Comparison of ENCODE assay signal across 8 cellular contexts in genomic region chr20:62808211-62808865, GRCh38. TPM values are rescaled to one million over a fixed set of nuclear protein-coding genes. Genes with fewer than 3 reads are reported as not detected.
DNase-seq lines count a peak whose midpoint lies in the region; ATAC-seq and TF ChIP-seq lines count a peak whose summit lies in the region.

No MANE protein-coding gene starts in this region.

- H4K91ac ChIP-seq in IMR-90 (ENCODE audit: insufficient read depth, low read depth, low read length), result no peak overlapping the region

- H3K27ac ChIP-seq in IMR-90 (ENCODE audit: insufficient read depth, low read length), result no peak overlapping the region
- H3K27ac ChIP-seq in SU-DHL-6 (ENCODE audit: low read depth, low read length), result no peak overlapping the region
- H3K27ac ChIP-seq in smooth muscle cell (ENCODE audit: low read depth), result no peak overlapping the region

- TF ChIP-seq CTCF in Caco-2 (IDR thresholded peaks at IDR 0.05; ENCODE audit: insufficient read depth in 1 of 2, low read depth in 1 of 2, low read length in 1 of 2, severe bottlenecking in 1 of 2, unreplicated experiment in 1 of 2) (peak; percentile 98 to 100), IMR-90 (conservative IDR thresholded peaks at IDR 0.05; ENCODE audit: low read depth, low read length) (peak; percentile 81), SU-DHL-6 (IDR thresholded peaks at IDR 0.05; ENCODE audit: insufficient read depth, low read length, poor library complexity, severe bottlenecking) (peak; percentile 89), smooth muscle cell (IDR thresholded peaks at IDR 0.05; ENCODE audit: borderline replicate concordance, insufficient read depth, poor library complexity, severe bottlenecking) (peak; percentile 96)

- H3K36me3 ChIP-seq in Caco-2 (ENCODE audit: control insufficient read depth, insufficient read depth, low read length) (peaks cover 31% of the 10 kb centered on the region), IMR-90 (ENCODE audit: control insufficient read depth, insufficient read depth, low read length) (peaks cover 44% of the 10 kb centered on the region), SU-DHL-6 (ENCODE audit: low read length) (no peaks in the 10 kb centered on the region), smooth muscle cell (ENCODE audit: low read depth) (no peaks in the 10 kb centered on the region)

- no peaks in the 10 kb centered on the region for H3K9me3 Mint-ChIP-seq in Caco-2 (ENCODE audit: unreplicated experiment)
- no peaks in the 10 kb centered on the region for H3K9me3 Mint-ChIP-seq in activated naive CD8-positive, alpha-beta T cell (ENCODE audit: low read depth)

- H3K27me3 ChIP-seq in Caco-2 (replicated peaks; ENCODE audit: control insufficient read depth, insufficient read depth, low read length) (no peaks in the 10 kb centered on the region), IMR-90 (ENCODE audit: control insufficient read depth, insufficient read depth, low read length) (no peaks in the 10 kb centered on the region), SU-DHL-6 (ENCODE audit: low read length) (no peaks in the 10 kb centered on the region), smooth muscle cell (ENCODE audit: low read depth) (no peaks in the 10 kb centered on the region)

- no peak overlapping the region for H4K5ac ChIP-seq in IMR-90 (ENCODE audit: low read depth, low read length)

- peaks cover 19 to 45% of the 10 kb centered on the region in 2 experiments for H3K79me1 ChIP-seq in IMR-90 (ENCODE audit: low read depth in 1 of 2, low read length in 2 of 2)

- H2AK5ac ChIP-seq in IMR-90 (ENCODE audit: low read depth, low read length), result no peak overlapping the region

- peaks cover 50% of the 10 kb centered on the region for H4K20me1 ChIP-seq in IMR-90 (ENCODE audit: insufficient read depth, low read length)
- H4K20me1 ChIP-seq in SU-DHL-6 (ENCODE audit: low read depth, low read length), result no peaks in the 10 kb centered on the region; the same call in 1 of the 2 replicates
- peaks cover 40% of the 10 kb centered on the region for H4K20me1 ChIP-seq in smooth muscle cell (ENCODE audit: low read depth)

- H3K4me1 Mint-ChIP-seq in Caco-2 (ENCODE audit: low read depth, unreplicated experiment), result peaks cover 12% of the 10 kb centered on the region
- H3K4me1 Mint-ChIP-seq in activated naive CD8-positive, alpha-beta T cell (ENCODE audit: low read depth), result peaks cover 23% of the 10 kb centered on the region

- no peak overlapping the region for H2AK9ac ChIP-seq in IMR-90 (replicated peaks; ENCODE audit: low read depth, low read length, poor library complexity)

- 37% methylated on average over 6 of the region's 21 CpGs; no CpG with 5 or more reads in 1 of the 2 experiments for WGBS in IMR-90 (ENCODE audit: extremely low coverage in 2 of 2, insufficient read length in 1 of 2), 2 experiments
- 47% methylated on average over 21 of the region's 21 CpGs for WGBS in smooth muscle cell (ENCODE audit: low lambda C conversion rate)

- no peak overlapping the region for H2BK5ac ChIP-seq in IMR-90 (ENCODE audit: low read depth, low read length, poor library complexity, severe bottlenecking)

- H3K4me3 ChIP-seq in Caco-2 (ENCODE audit: low read depth, low read length), result no peak overlapping the region
- H3K4me3 ChIP-seq in IMR-90 (ENCODE audit: insufficient read depth, low read depth, low read length), result no peak overlapping the region
- H3K4me3 ChIP-seq in SU-DHL-6 (ENCODE audit: insufficient read depth, low read length, poor library complexity, severe bottlenecking), result no peak overlapping the region
- H3K4me3 ChIP-seq in smooth muscle cell, result no peak overlapping the region

- CTCF ChIA-PET in Caco-2 (lab: Charles Lee) (interaction anchor here (0.6 to 3.1 kb wide), 25 partner anchors 9 to 330 kb away, joined by 3 to 57 read pairs (median 4); partner anchors contain the start of genes COL9A3 and MRGBP), IMR-90 (lab: Yijun Ruan, JAX) (no interaction called here)

- H2BK20ac ChIP-seq in IMR-90 (ENCODE audit: low read depth, low read length), result no peak overlapping the region

- TF ChIP-seq RAD21 in IMR-90 (IDR thresholded peaks at IDR 0.05; ENCODE audit: low read length), result peak; percentile 77

- H2BK15ac ChIP-seq in IMR-90 (ENCODE audit: low read depth, low read length), result no peak overlapping the region

- peaks cover 9% of the 10 kb centered on the region for H3K79me2 ChIP-seq in SU-DHL-6 (ENCODE audit: insufficient read depth, low read length)
- peaks cover 21% of the 10 kb centered on the region for H3K79me2 ChIP-seq in smooth muscle cell (ENCODE audit: low read depth)

- no peak for TF ChIP-seq POLR2A in IMR-90 (IDR thresholded peaks at IDR 0.05; ENCODE audit: low read depth, low read length)

- peak in 1 of 2 experiments; percentile 92 for DNase-seq in Caco-2
- peak; percentile 48 for DNase-seq in IMR-90
- peak; percentile 87 for DNase-seq in cardiac septum (ENCODE audit: low spot score)
- peak; percentile 45 for DNase-seq in smooth muscle cell (lab: John Stamatoyannopoulos, UW; ENCODE audit: unreplicated experiment)

- H3K9me1 ChIP-seq in IMR-90 (ENCODE audit: insufficient read depth, low read length), result no peaks in the 10 kb centered on the region

- H3K9ac ChIP-seq in IMR-90 (ENCODE audit: low read depth, low read length) (no peak overlapping the region), SU-DHL-6 (ENCODE audit: low read length) (no peak overlapping the region), smooth muscle cell (ENCODE audit: low read depth) (no peak overlapping the region)

- BruUV-seq in Caco-2 (replicated peaks; lab: Mats Ljungman, UMichigan) (no TSS peak), IMR-90 (replicated peaks; lab: Mats Ljungman, UMichigan) (no TSS peak)

- no peak overlapping the region for H3K4me3 Mint-ChIP-seq in Caco-2 (ENCODE audit: unreplicated experiment)
- peak overlapping the region; percentile 72 for H3K4me3 Mint-ChIP-seq in activated naive CD8-positive, alpha-beta T cell

- H3K27ac Mint-ChIP-seq in Caco-2 (ENCODE audit: unreplicated experiment), result no peak overlapping the region
- no peak overlapping the region for H3K27ac Mint-ChIP-seq in activated naive CD8-positive, alpha-beta T cell

- in situ Hi-C loops in IMR-90 (cut with MboI; ENCODE audit: low sequenced_read_pairs), result no loop called here

- H3K14ac ChIP-seq in IMR-90 (replicated peaks; ENCODE audit: low read depth, low read length), result no peak overlapping the region

- H2AFZ ChIP-seq in IMR-90 (replicated peaks; ENCODE audit: low read length, poor library complexity) (no peak overlapping the region), SU-DHL-6 (ENCODE audit: low read depth, low read length, severe bottlenecking) (no peak overlapping the region), smooth muscle cell (ENCODE audit: low read depth) (no peak overlapping the region)

- H4K8ac ChIP-seq in IMR-90 (ENCODE audit: low read depth in 2 of 2, low read length in 2 of 2), result no peak overlapping the region

- H3K18ac ChIP-seq in IMR-90 (ENCODE audit: low read depth, low read length), result no peak overlapping the region

- no peak overlapping the region for H2BK120ac ChIP-seq in IMR-90 (ENCODE audit: low read depth, low read length)

- no peak overlapping the region for H3K4me2 ChIP-seq in IMR-90 (ENCODE audit: low read depth, low read length)
- H3K4me2 ChIP-seq in SU-DHL-6 (ENCODE audit: low read depth, low read length, poor library complexity, severe bottlenecking), result no peak overlapping the region
- H3K4me2 ChIP-seq in smooth muscle cell, result no peak overlapping the region

- H3K56ac ChIP-seq in IMR-90 (ENCODE audit: extremely low read depth, insufficient read depth, low read length), result no peak overlapping the region

- H3K9me3 ChIP-seq in Caco-2 (no peaks in the 10 kb centered on the region), IMR-90 (ENCODE audit: control insufficient read depth, insufficient read depth, low read length) (no peaks in the 10 kb centered on the region), SU-DHL-6 (ENCODE audit: insufficient read depth, low read length) (no peaks in the 10 kb centered on the region), smooth muscle cell (replicated peaks; ENCODE audit: low read depth) (no peaks in the 10 kb centered on the region)

- H3K23ac ChIP-seq in IMR-90 (ENCODE audit: low read depth, low read length), result no peak overlapping the region

- H3F3A ChIP-seq in SU-DHL-6 (ENCODE audit: insufficient read depth) (peaks cover 10% of the 10 kb centered on the region), smooth muscle cell (ENCODE audit: low read depth) (peaks cover 7% of the 10 kb centered on the region)

- H3K4ac ChIP-seq in IMR-90 (ENCODE audit: low read depth, low read length), result no peak overlapping the region

- intact Hi-C loops in Caco-2 (cut with micrococcal nuclease; ENCODE audit: unreplicated experiment) (loop anchor here (1.0 to 5.0 kb wide), 3 partner anchors 54 to 140 kb away; partner anchors contain the start of gene TCFL5), IMR-90 (cut with micrococcal nuclease) (loop anchor here (1.0 to 5.0 kb wide), 2 partner anchors 140 to 199 kb away; partner anchors contain the start of gene BHLHE23), cardiac septum (cut with DNase I) (loop anchor here (5.0 kb wide), 1 partner anchor 141 kb away; no protein-coding TSS in a partner anchor)

- H3K27me3 Mint-ChIP-seq in Caco-2 (ENCODE audit: insufficient read depth, unreplicated experiment), result no peaks in the 10 kb centered on the region
- H3K27me3 Mint-ChIP-seq in activated naive CD8-positive, alpha-beta T cell, result no peaks in the 10 kb centered on the region

- dilution Hi-C loops in IMR-90 (cut with HindIII; ENCODE audit: low sequenced_read_pairs, unreplicated experiment), result no loop called here

- peaks cover 70% of the 10 kb centered on the region for H3K36me3 Mint-ChIP-seq in Caco-2 (ENCODE audit: insufficient read depth, unreplicated experiment)
- H3K36me3 Mint-ChIP-seq in activated naive CD8-positive, alpha-beta T cell, result no peaks in the 10 kb centered on the region

- POLR2A ChIA-PET in Caco-2 (lab: Charles Lee), result interaction anchor here (0.7 to 1.0 kb wide), 3 partner anchors 14 to 116 kb away, joined by 4 to 7 read pairs (median 5); partner anchors contain the start of gene TCFL5
- POLR2A ChIA-PET in IMR-90 (lab: Charles Lee; ENCODE audit: unreplicated experiment), result interaction anchor here (0.6 kb wide), 1 partner anchor 453 kb away, joined by 8 read pairs; no protein-coding TSS in a partner anchor

- no peaks in the 10 kb centered on the region for H3K9me2 ChIP-seq in SU-DHL-6 (replicated peaks; ENCODE audit: insufficient read depth, low read length)

- peaks cover 14% of the 10 kb centered on the region for H3K4me1 ChIP-seq in Caco-2
- H3K4me1 ChIP-seq in IMR-90 (ENCODE audit: control insufficient read depth, insufficient read depth, low read length), result peaks cover 10% of the 10 kb centered on the region
- H3K4me1 ChIP-seq in smooth muscle cell (ENCODE audit: low read depth), result peaks cover 4% of the 10 kb centered on the region

- ATAC-seq in IMR-90 (ENCODE audit: low read depth), result peak; percentile 64
- no peak for ATAC-seq in HG03342 (IDR thresholded peaks at IDR 0.05; ENCODE audit: unreplicated experiment)
- ATAC-seq in GM18909 (IDR thresholded peaks at IDR 0.05; ENCODE audit: poor library complexity, unreplicated experiment), result no peak

RNA-seq across cellular contexts. Expression of gene OGFR, which starts 3.7 kb away (rescaled TPM):
- total RNA-seq in Caco-2 (2022) (78.2 and 84.7 TPM in 2 replicates), IMR-90 (2012; rRNA removed) (22.4 and 26.9 TPM in 2 replicates), cardiac septum (16.4 TPM), smooth muscle cell (21.5 and 24.4 TPM in 2 replicates)
- polyA plus RNA-seq in IMR-90 (2012; rRNA removed) (30.1 and 38.2 TPM in 2 replicates), smooth muscle cell (53.2 and 61.4 TPM in 2 replicates)
- 45.5 and 52.1 TPM in 2 replicates for polyA plus RNA-seq in IMR-90 (2012; cell fraction: cytosol; rRNA removed)
- 73.9 and 106 TPM in 2 replicates for polyA plus RNA-seq in IMR-90 (2012; cell fraction: nucleus; rRNA removed; ENCODE audit: low replicate concordance)

RNA-seq across cellular contexts. Expression of gene COL9A3, which starts 8.5 kb away (rescaled TPM):
- total RNA-seq in Caco-2 (2022) (6.4 and 7.9 TPM in 2 replicates), IMR-90 (2012; rRNA removed) (0.28 and 0.36 TPM in 2 replicates), cardiac septum (0.94 TPM), smooth muscle cell (23.0 and 30.1 TPM in 2 replicates)
- polyA plus RNA-seq in IMR-90 (2012; rRNA removed) (1.4 TPM in 2 replicates), smooth muscle cell (73.3 and 77.4 TPM in 2 replicates)
- polyA plus RNA-seq in IMR-90 (2012; cell fraction: cytosol; rRNA removed), result 2.3 and 2.9 TPM in 2 replicates
- 11.3 and 14.6 TPM in 2 replicates for polyA plus RNA-seq in IMR-90 (2012; cell fraction: nucleus; rRNA removed; ENCODE audit: low replicate concordance)

RNA-seq across cellular contexts. Expression of gene MRGBP, which starts 12.1 kb away (rescaled TPM):
- total RNA-seq in Caco-2 (2022), result 40.3 and 43.4 TPM in 2 replicates
- total RNA-seq in IMR-90 (2012; rRNA removed), result 18.3 and 21.9 TPM in 2 replicates
- 15.5 and 17.7 TPM in 2 replicates for polyA plus RNA-seq in IMR-90 (2012; rRNA removed)
- polyA plus RNA-seq in IMR-90 (2012; cell fraction: cytosol; rRNA removed), result 14.9 and 16.0 TPM in 2 replicates
- 21.4 and 23.1 TPM in 2 replicates for polyA plus RNA-seq in IMR-90 (2012; cell fraction: nucleus; rRNA removed; ENCODE audit: low replicate concordance)
- total RNA-seq in cardiac septum, result 7.9 TPM
- 15.5 and 18.2 TPM in 2 replicates for total RNA-seq in smooth muscle cell
- polyA plus RNA-seq in smooth muscle cell, result 23.1 and 27.2 TPM in 2 replicates

RNA-seq across cellular contexts. Expression of gene TCFL5, which starts 53.3 kb away (rescaled TPM):
- total RNA-seq in Caco-2 (2022), result 14.6 and 15.1 TPM in 2 replicates
- 8.2 and 8.3 TPM in 2 replicates for total RNA-seq in IMR-90 (2012; rRNA removed)
- polyA plus RNA-seq in IMR-90 (2012; rRNA removed), result 5.6 and 6.0 TPM in 2 replicates
- polyA plus RNA-seq in IMR-90 (2012; cell fraction: cytosol; rRNA removed), result 2.6 and 3.6 TPM in 2 replicates
- polyA plus RNA-seq in IMR-90 (2012; cell fraction: nucleus; rRNA removed; ENCODE audit: low replicate concordance), result 2.4 and 9.6 TPM in 2 replicates
- total RNA-seq in cardiac septum, result 7.8 TPM
- total RNA-seq in smooth muscle cell, result 9.1 and 9.5 TPM in 2 replicates
- polyA plus RNA-seq in smooth muscle cell, result 6.8 and 12.5 TPM in 2 replicates
